In genomic region chrX:149937881-149938426, GRCh38 we compare ENCODE assay signal across 8 cellular contexts. TPM values are rescaled to one million over a fixed set of nuclear protein-coding genes. Genes with fewer than 3 reads are reported as not detected.
A peak's percentile ranks its signal among the peaks of the same experiment; 100 is the strongest.
DNase-seq lines count a peak whose midpoint lies in the region; ATAC-seq and TF ChIP-seq lines count a peak whose summit lies in the region.

No MANE protein-coding gene starts in this region.

- H3K9me3 ChIP-seq in DND-41 (ENCODE audit: insufficient read depth, low read length, severe bottlenecking) = no peaks in the 10 kb centered on the region
- no peaks in the 10 kb centered on the region for H3K9me3 ChIP-seq in fibroblast of lung (ENCODE audit: control insufficient read depth, insufficient read depth, low read depth, low read length)

- peaks cover 5% of the 10 kb centered on the region for H3K36me3 Mint-ChIP-seq in activated CD4-positive, alpha-beta memory T cell treated with anti-CD3 and anti-CD28 coated beads, Interleukin-2, amount 10 ng/mL, durations not matched to agents 7 days and 5 days (ENCODE audit: low read depth)
- peaks cover 4% of the 10 kb centered on the region for H3K36me3 Mint-ChIP-seq in osteocyte (ENCODE audit: unreplicated experiment)

- peak overlapping the region; percentile 100 for H3K27ac Mint-ChIP-seq in activated CD4-positive, alpha-beta memory T cell treated with anti-CD3 and anti-CD28 coated beads, Interleukin-2, amount 10 ng/mL, durations not matched to agents 7 days and 5 days
- peak overlapping the region; percentile 100 for H3K27ac Mint-ChIP-seq in osteocyte (ENCODE audit: unreplicated experiment)

- peaks cover 7% of the 10 kb centered on the region; the same call in 1 of the 2 replicates for H4K20me1 ChIP-seq in DND-41 (ENCODE audit: insufficient read depth, low read length)
- no peaks in the 10 kb centered on the region for H4K20me1 ChIP-seq in fibroblast of lung (ENCODE audit: control insufficient read depth, extremely low read depth, insufficient read depth, low read length)

- H3K27ac ChIP-seq in DND-41 (ENCODE audit: low read length) = peak overlapping the region; percentile 82
- peak overlapping the region; percentile 97 for H3K27ac ChIP-seq in fibroblast of lung (ENCODE audit: insufficient read depth, low read length)

- H3K4me2 ChIP-seq in DND-41 (ENCODE audit: insufficient read depth, low read length) (peak overlapping the region; percentile 89), fibroblast of lung (ENCODE audit: extremely low read depth, insufficient read depth, low read length) (peak overlapping the region; percentile 81)

- peaks cover 7% of the 10 kb centered on the region for H3K4me1 Mint-ChIP-seq in activated CD4-positive, alpha-beta memory T cell treated with anti-CD3 and anti-CD28 coated beads, Interleukin-2, amount 10 ng/mL, durations not matched to agents 7 days and 5 days
- peaks cover 4% of the 10 kb centered on the region for H3K4me1 Mint-ChIP-seq in osteocyte (ENCODE audit: unreplicated experiment)

- TF ChIP-seq CTCF in DND-41 (IDR thresholded peaks at IDR 0.05; ENCODE audit: borderline replicate concordance, extremely low read depth, low read length, poor library complexity, severe bottlenecking) = no peak
- TF ChIP-seq CTCF in fibroblast of lung (conservative IDR thresholded peaks at IDR 0.05 in 1 of 2, IDR thresholded peaks at IDR 0.05 in 1 of 2; ENCODE audit: low read depth in 1 of 2, low read length in 2 of 2) = no peak
- TF ChIP-seq CTCF in osteocyte (IDR thresholded peaks at IDR 0.05) = no peak

- H3K27me3 Mint-ChIP-seq in activated CD4-positive, alpha-beta memory T cell treated with anti-CD3 and anti-CD28 coated beads, Interleukin-2, amount 10 ng/mL, durations not matched to agents 7 days and 5 days = no peaks in the 10 kb centered on the region
- H3K27me3 Mint-ChIP-seq in osteocyte (ENCODE audit: unreplicated experiment) = no peaks in the 10 kb centered on the region

- POLR2A ChIA-PET in activated CD4-positive, alpha-beta memory T cell treated with anti-CD3 and anti-CD28 coated beads, Interleukin-2, amount 10 ng/mL, durations not matched to agents 7 days and 5 days (lab: Charles Lee) = interaction anchor here (0.6 to 1.4 kb wide), 7 partner anchors 25 to 756 kb away, joined by 3 to 5 read pairs (median 4); no protein-coding TSS in a partner anchor

- H3K4me3 Mint-ChIP-seq in activated CD4-positive, alpha-beta memory T cell treated with anti-CD3 and anti-CD28 coated beads, Interleukin-2, amount 10 ng/mL, durations not matched to agents 7 days and 5 days = peak overlapping the region; percentile 85
- peak overlapping the region; percentile 84 for H3K4me3 Mint-ChIP-seq in osteocyte (ENCODE audit: unreplicated experiment)

- H3K4me1 ChIP-seq in DND-41 (ENCODE audit: insufficient read depth, low read length) = peaks cover 15% of the 10 kb centered on the region
- no peaks in the 10 kb centered on the region for H3K4me1 ChIP-seq in fibroblast of lung (ENCODE audit: control insufficient read depth, extremely low read depth, insufficient read depth, low read length)

- H2AFZ ChIP-seq in DND-41 (ENCODE audit: low read depth, low read length) (peak overlapping the region; percentile 77; the same call in 1 of the 2 replicates), fibroblast of lung (ENCODE audit: low read length) (peak overlapping the region; percentile 35)

- no peaks in the 10 kb centered on the region for H3K9me3 Mint-ChIP-seq in activated CD4-positive, alpha-beta memory T cell treated with anti-CD3 and anti-CD28 coated beads, Interleukin-2, amount 10 ng/mL, durations not matched to agents 7 days and 5 days
- no peaks in the 10 kb centered on the region for H3K9me3 Mint-ChIP-seq in osteocyte (ENCODE audit: unreplicated experiment)

- H3K36me3 ChIP-seq in DND-41 (ENCODE audit: insufficient read depth, low read length) (peaks cover 4% of the 10 kb centered on the region), fibroblast of lung (ENCODE audit: control insufficient read depth, insufficient read depth, low read length) (no peaks in the 10 kb centered on the region)

- H3K27me3 ChIP-seq in DND-41 (ENCODE audit: insufficient read depth, low read length, poor library complexity) (no peaks in the 10 kb centered on the region), fibroblast of lung (ENCODE audit: control insufficient read depth, insufficient read depth, low read length) (no peaks in the 10 kb centered on the region)

- peak; percentile 23 for DNase-seq in DND-41
- peak; percentile 24 for DNase-seq in activated CD4-positive, alpha-beta memory T cell treated with anti-CD3 and anti-CD28 coated beads, Interleukin-2, amount 10 ng/mL, durations not matched to agents 7 days and 5 days
- DNase-seq in fibroblast of lung (ENCODE audit: low read depth in 2 of 2) = peak; percentile 9 to 11
- DNase-seq in osteocyte (ENCODE audit: extremely low spot score, unreplicated experiment) = no peak
- DNase-seq in NCI-H2029 (lab: John Stamatoyannopoulos, UW) = no peak

- H3K79me2 ChIP-seq in DND-41 (ENCODE audit: insufficient read depth, low read length) (peaks cover 13% of the 10 kb centered on the region), fibroblast of lung (ENCODE audit: control insufficient read depth, insufficient read depth, low read length) (peaks cover 9% of the 10 kb centered on the region)

- CTCF ChIA-PET in activated CD4-positive, alpha-beta memory T cell treated with anti-CD3 and anti-CD28 coated beads, Interleukin-2, amount 10 ng/mL, durations not matched to agents 7 days and 5 days (lab: Charles Lee) = interaction anchor here (0.6 to 3.2 kb wide), 6 partner anchors 22 to 717 kb away, joined by 3 to 27 read pairs (median 4); partner anchors contain the start of gene EOLA1

- H3K4me3 ChIP-seq in DND-41 (ENCODE audit: low read depth in 1 of 2, low read length in 2 of 2) = peak overlapping the region; percentile 73 to 78; a peak in 3 of 4 replicates
- peak overlapping the region; percentile 68 to 79 (median 78) for H3K4me3 ChIP-seq in fibroblast of lung (replicated peaks in 1 of 4; ENCODE audit: control extremely low read depth in 1 of 4, insufficient read depth in 1 of 4, low read depth in 3 of 4, low read length in 4 of 4)

- ATAC-seq in DND-41 (ENCODE audit: insufficient read depth, low read depth) (no peak), HG02870 (IDR thresholded peaks at IDR 0.05; ENCODE audit: unreplicated experiment) (peak; percentile 0), GM21381 (IDR thresholded peaks at IDR 0.05; ENCODE audit: unreplicated experiment) (no peak), GM18517 (IDR thresholded peaks at IDR 0.05; ENCODE audit: unreplicated experiment) (no peak)

- H3K9ac ChIP-seq in DND-41 (ENCODE audit: low read depth, low read length) (peak overlapping the region; percentile 80), fibroblast of lung (ENCODE audit: insufficient read depth, low read length) (peak overlapping the region; percentile 96)

RNA-seq across cellular contexts. Expression of gene EOLA2, which starts 0.3 kb away (rescaled TPM):
- 10 to 100 TPM; 40.6 to 45.0 TPM for total RNA-seq in activated CD4-positive, alpha-beta memory T cell treated with anti-CD3 and anti-CD28 coated beads, Interleukin-2, amount 10 ng/mL, durations not matched to agents 7 days and 5 days
- total RNA-seq in fibroblast of lung (15.9 and 17.2 TPM in 2 replicates), osteocyte (34.5 and 39.3 TPM in 2 replicates)
- 31.6 and 34.9 TPM in 2 replicates for polyA plus RNA-seq in fibroblast of lung
- polyA plus RNA-seq in fibroblast of lung (2012) = 28.2 and 32.6 TPM in 2 replicates
- polyA minus RNA-seq in fibroblast of lung (ENCODE audit: low replicate concordance) = 19.9 and 25.1 TPM in 2 replicates

RNA-seq across cellular contexts. Expression of gene HSFX4, which starts 8.6 kb away (rescaled TPM):
- total RNA-seq in activated CD4-positive, alpha-beta memory T cell treated with anti-CD3 and anti-CD28 coated beads, Interleukin-2, amount 10 ng/mL, durations not matched to agents 7 days and 5 days = not detected
- not detected in 2 replicates for total RNA-seq in fibroblast of lung
- polyA plus RNA-seq in fibroblast of lung = not detected in 2 replicates
- polyA plus RNA-seq in fibroblast of lung (2012) = not detected in 2 replicates
- polyA minus RNA-seq in fibroblast of lung (ENCODE audit: low replicate concordance) = not detected in 2 replicates
- total RNA-seq in osteocyte = not detected in 2 replicates

RNA-seq across cellular contexts. Expression of gene MAGEA8, which starts 57.0 kb away (rescaled TPM):
- not detected for total RNA-seq in activated CD4-positive, alpha-beta memory T cell treated with anti-CD3 and anti-CD28 coated beads, Interleukin-2, amount 10 ng/mL, durations not matched to agents 7 days and 5 days
- total RNA-seq in fibroblast of lung = not detected in 2 replicates
- polyA plus RNA-seq in fibroblast of lung = not detected in 2 replicates
- polyA plus RNA-seq in fibroblast of lung (2012) = not detected in 2 replicates
- polyA minus RNA-seq in fibroblast of lung (ENCODE audit: low replicate concordance) = not detected in 2 replicates
- total RNA-seq in osteocyte = not detected in 2 replicates

Comparison
In these comparisons a context has a peak if more than half of its experiments do, and no peak if none do; other contexts are left out.
1. DNase-seq: peak in DND-41 (single experiment), activated CD4-positive, alpha-beta memory T cell treated with anti-CD3 and anti-CD28 coated beads, Interleukin-2, amount 10 ng/mL, durations not matched to agents 7 days and 5 days (single experiment) and fibroblast of lung (2 of 2); none in osteocyte (single experiment) and NCI-H2029 (single experiment).